21 cellular contexts compared by ENCODE assay signal in the genomic region with DNA sequence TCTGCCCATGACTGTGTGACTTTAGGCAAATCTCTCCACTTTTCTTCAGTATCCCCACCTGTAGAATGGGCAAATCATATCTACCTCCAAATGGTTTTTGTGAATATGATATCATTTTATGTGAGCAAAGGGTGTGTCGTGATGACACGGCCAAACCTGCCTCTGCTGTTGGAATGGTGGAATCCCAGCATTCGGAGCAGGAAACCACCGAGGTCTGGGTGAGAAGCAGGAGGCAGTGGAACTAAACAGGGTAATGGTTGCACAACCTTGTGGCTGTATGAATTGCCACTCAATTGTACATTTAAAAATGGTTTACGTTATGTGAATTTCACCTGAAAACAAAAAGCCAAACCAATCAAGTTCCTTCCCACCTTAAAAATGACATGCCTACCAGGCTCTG.
A peak's percentile ranks its signal among the peaks of the same experiment; 100 is the strongest.
DNase-seq lines count a peak whose midpoint lies in the region; ATAC-seq, FAIRE-seq and TF ChIP-seq lines count a peak whose summit lies in the region.
"Had no signal": no experiment of that assay in that cellular context is flagged by ENCODE, and none has a peak within 500 bp of the region (broad histone marks: within the 10 kb centered on the region; RNA-seq: fewer than 3 reads in every experiment).

No MANE protein-coding gene starts in this region.

- H3K27me3 ChIP-seq in bronchial epithelial cell (ENCODE audit: control insufficient read depth, insufficient read depth, low read length): peaks cover 3% of the 10 kb centered on the region
- peaks cover 0 to 13% of the 10 kb centered on the region in 2 experiments; a peak in 3 of 5 replicates for H3K27me3 ChIP-seq in HepG2 (ENCODE audit: control insufficient read depth in 1 of 2, insufficient read depth in 2 of 2, low read length in 2 of 2)
- H3K27me3 ChIP-seq in transverse colon: no peaks in the 10 kb centered on the region

- H3K36me3 Mint-ChIP-seq in T-helper 17 cell (ENCODE audit: low read depth): peaks cover 2% of the 10 kb centered on the region
- H3K36me3 Mint-ChIP-seq in mesothelial cell of epicardium: no peaks in the 10 kb centered on the region
- H3K36me3 Mint-ChIP-seq: natural killer cell treated with Interleukin-12 subunit alpha and Interleukin-12 subunit beta and Interleukin-15 and Interleukin-18, amount 100 ng/mL, for 72 hours had no signal

- FAIRE-seq in bronchial epithelial cell (lab: Jason Lieb, UNC) (no peak), HepG2 (lab: Jason Lieb, UNC) (no peak), GM19239 (lab: Jason Lieb, UNC) (no peak)

- POLR2A ChIA-PET in HepG2 (lab: Yijun Ruan, JAX): interaction anchor here (1.0 to 2.1 kb wide), 3 partner anchors 9 to 38 kb away, joined by 3 to 5 read pairs (median 3); no protein-coding TSS in a partner anchor

- no peak overlapping the region for H2AFZ ChIP-seq in HepG2 (ENCODE audit: low read length)

- H3K36me3 ChIP-seq in bronchial epithelial cell (ENCODE audit: control insufficient read depth, insufficient read depth, low read length) (no peaks in the 10 kb centered on the region), HepG2 (replicated peaks in 1 of 2; ENCODE audit: control insufficient read depth in 1 of 2, insufficient read depth in 2 of 2, low read length in 2 of 2) (no peaks in the 10 kb centered on the region), transverse colon (no peaks in the 10 kb centered on the region)
- H3K36me3 ChIP-seq: WERI-Rb-1 had no signal

- DNase-seq in Kasumi-1 (lab: John Stamatoyannopoulos, UW) (peak; percentile 54 to 61), bronchial epithelial cell (ENCODE audit: low read depth) (peak; percentile 56), HepG2 (ENCODE audit: low spot score) (no peak), transverse colon (no peak), T-helper 17 cell (no peak), GM19239 (ENCODE audit: insufficient read length, low spot score) (no peak), mesothelial cell of epicardium (ENCODE audit: low spot score in 2 of 2, unreplicated experiment in 2 of 2) (no peak)
- DNase-seq: activated CD4-positive, alpha-beta memory T cell treated with anti-CD3 and anti-CD28 coated beads, Interleukin-2, amount 10 ng/mL, durations not matched to agents 7 days and 5 days; activated naive CD4-positive, alpha-beta T cell treated with Interleukin-2 at 50 U/mL for 16 hours; activated T-cell treated with anti-CD3 and anti-CD28 coated beads, Interleukin-2, amount 50 U/mL, for 24 hours; anterior cingulate cortex; cerebellar nuclear complex; kidney glomerular epithelial cell; NCI-H1436; NCI-H524; stimulated activated CD4-positive, alpha-beta T cell treated with anti-CD3 and anti-CD28 coated beads, Interleukin-4, amount 100 ng/mL, for 24 hours; substantia nigra; WERI-Rb-1 had no signal

- TF ChIP-seq CTCF in bronchial epithelial cell (IDR thresholded peaks at IDR 0.05; ENCODE audit: insufficient read depth, low read length, severe bottlenecking) (no peak), HepG2 (CRISPR knock-in tag; IDR thresholded peaks at IDR 0.05) (no peak), transverse colon (IDR thresholded peaks at IDR 0.05) (no peak), mesothelial cell of epicardium (IDR thresholded peaks at IDR 0.05; ENCODE audit: unreplicated experiment) (no peak)

- no peak overlapping the region for H3K9ac ChIP-seq in HepG2 (ENCODE audit: insufficient read depth, low read depth, low read length)

- H3K4me1 Mint-ChIP-seq in T-helper 17 cell (peaks cover 2% of the 10 kb centered on the region), mesothelial cell of epicardium (peaks cover 23% of the 10 kb centered on the region)
- H3K4me1 Mint-ChIP-seq: activated CD4-positive, alpha-beta memory T cell treated with anti-CD3 and anti-CD28 coated beads, Interleukin-2, amount 10 ng/mL, durations not matched to agents 7 days and 5 days had no signal

- CTCF ChIA-PET in HepG2 (lab: Yijun Ruan, JAX; ENCODE audit: low intra/inter-chr PET ratio, low total read pairs): no interaction called here

- TF ChIP-seq POLR2A in HepG2 (IDR thresholded peaks at IDR 0.05; ENCODE audit: insufficient read depth in 1 of 2, low read depth in 2 of 2, low read length in 2 of 2): no peak
- TF ChIP-seq POLR2A in transverse colon (IDR thresholded peaks at IDR 0.05): no peak

- H3K27ac ChIP-seq in HepG2 (ENCODE audit: extremely low read length, insufficient read depth, low read length) (no peak overlapping the region), transverse colon (peak overlapping the region; percentile 39 to 58 (median 56))
- H3K27ac ChIP-seq: WERI-Rb-1 had no signal

- H3K4me2 ChIP-seq in HepG2 (ENCODE audit: low read depth, low read length): peak overlapping the region; percentile 67; the same call in 1 of the 2 replicates

- peaks cover 9% of the 10 kb centered on the region for H3K27me3 Mint-ChIP-seq in T-helper 17 cell
- H3K27me3 Mint-ChIP-seq in mesothelial cell of epicardium (ENCODE audit: low read depth): no peaks in the 10 kb centered on the region
- H3K27me3 Mint-ChIP-seq: activated CD4-positive, alpha-beta memory T cell treated with anti-CD3 and anti-CD28 coated beads, Interleukin-2, amount 10 ng/mL, durations not matched to agents 7 days and 5 days; activated T-cell treated with anti-CD3 and anti-CD28 coated beads, Interleukin-2, amount 50 U/mL, for 24 hours; natural killer cell treated with Interleukin-12 subunit alpha and Interleukin-12 subunit beta and Interleukin-15 and Interleukin-18, amount 100 ng/mL, for 72 hours had no signal

- H3K27ac Mint-ChIP-seq in T-helper 17 cell (no peak overlapping the region), mesothelial cell of epicardium (no peak overlapping the region)
- H3K27ac Mint-ChIP-seq: activated CD4-positive, alpha-beta memory T cell treated with anti-CD3 and anti-CD28 coated beads, Interleukin-2, amount 10 ng/mL, durations not matched to agents 7 days and 5 days; activated T-cell treated with anti-CD3 and anti-CD28 coated beads, Interleukin-2, amount 50 U/mL, for 24 hours; natural killer cell treated with Interleukin-12 subunit alpha and Interleukin-12 subunit beta and Interleukin-15 and Interleukin-18, amount 100 ng/mL, for 72 hours; T-helper 1 cell treated with Interleukin-12 subunit alpha and Interleukin-12 subunit beta and Interleukin-4 antibody, amounts not matched to agents 30 μg/mL and 1 μg/mL, for 36 hours had no signal

- ATAC-seq in HepG2 (no peak), T-helper 17 cell (no peak)
- ATAC-seq: natural killer cell treated with Interleukin-12 subunit alpha and Interleukin-12 subunit beta and Interleukin-15 and Interleukin-18, amount 100 ng/mL, for 72 hours had no signal

- no TSS peak for BruUV-seq in HepG2 (replicated peaks; lab: Mats Ljungman, UMichigan)

- no peak overlapping the region for H3K4me3 ChIP-seq in bronchial epithelial cell (ENCODE audit: low read depth, low read length)
- 0 out of 6 replicates have a peak overlapping the region, but pooled peaks of 1 of the 3 experiments have one; percentile 39 for H3K4me3 ChIP-seq in HepG2 (replicated peaks in 1 of 3; ENCODE audit: insufficient read depth in 1 of 3, low read depth in 2 of 3, low read length in 3 of 3)
- H3K4me3 ChIP-seq in transverse colon: no peak overlapping the region
- H3K4me3 ChIP-seq: smooth muscle cell had no signal

- H3K4me3 Mint-ChIP-seq in T-helper 17 cell (no peak overlapping the region), mesothelial cell of epicardium (no peak overlapping the region)
- H3K4me3 Mint-ChIP-seq: activated CD4-positive, alpha-beta memory T cell treated with anti-CD3 and anti-CD28 coated beads, Interleukin-2, amount 10 ng/mL, durations not matched to agents 7 days and 5 days; activated T-cell treated with anti-CD3 and anti-CD28 coated beads, Interleukin-2, amount 50 U/mL, for 24 hours; natural killer cell treated with Interleukin-12 subunit alpha and Interleukin-12 subunit beta and Interleukin-15 and Interleukin-18, amount 100 ng/mL, for 72 hours; T-helper 1 cell treated with Interleukin-12 subunit alpha and Interleukin-12 subunit beta and Interleukin-4 antibody, amounts not matched to agents 30 μg/mL and 1 μg/mL, for 36 hours had no signal

- peaks cover 38% of the 10 kb centered on the region for H3K4me1 ChIP-seq in HepG2 (ENCODE audit: insufficient read depth, low read length)
- H3K4me1 ChIP-seq in transverse colon: peaks cover 0 to 4% (median 0%) of the 10 kb centered on the region in 4 donors

- intact Hi-C loops in HepG2 (cut with micrococcal nuclease; ENCODE audit: unreplicated experiment) (loop anchor here (2.0 kb wide), 1 partner anchor 35 kb away; no protein-coding TSS in a partner anchor), transverse colon (cut with DNase I; ENCODE audit: low total_unique reads) (no loop called here)

- TF ChIP-seq EP300 in HepG2 (IDR thresholded peaks at IDR 0.05; ENCODE audit: low read depth in 2 of 2, low read length in 2 of 2) (no peak), HepG2 (CRISPR knock-in tag; IDR thresholded peaks at IDR 0.05; ENCODE audit: borderline replicate concordance) (no peak), transverse colon (IDR thresholded peaks at IDR 0.05; ENCODE audit: low read depth) (no peak)

- WGBS in HepG2 (ENCODE audit: low lambda C conversion rate): 67% methylated on average over 2 of the region's 5 CpGs
- WGBS in transverse colon (ENCODE audit: low coverage in 1 of 2), 2 donors: 67 to 90% methylated on average over 5 of the region's 5 CpGs

- TF ChIP-seq RAD21 in HepG2 (CRISPR knock-in tag; IDR thresholded peaks at IDR 0.05): no peak

- no peaks in the 10 kb centered on the region for H4K20me1 ChIP-seq in HepG2 (ENCODE audit: insufficient read depth, low read length)

- in situ Hi-C loops in HepG2 (cut with HindIII; ENCODE audit: extremely low pct_ligation_motif_present, low pct_unique_long_range_greater_than_20kb): no loop called here
- in situ Hi-C loops in transverse colon (cut with MboI; ENCODE audit: low pct_ligation_motif_present in 1 of 4, low pct_unique_long_range_greater_than_20kb in 1 of 4, low sequenced_read_pairs in 3 of 4): loop anchor here in 2 of 4 donors (25.0 kb wide), 1 partner anchor 250 kb away; no protein-coding TSS in a partner anchor

- H3K9me3 Mint-ChIP-seq in mesothelial cell of epicardium: no peaks in the 10 kb centered on the region
- H3K9me3 Mint-ChIP-seq: activated CD4-positive, alpha-beta memory T cell treated with anti-CD3 and anti-CD28 coated beads, Interleukin-2, amount 10 ng/mL, durations not matched to agents 7 days and 5 days; activated T-cell treated with anti-CD3 and anti-CD28 coated beads, Interleukin-2, amount 50 U/mL, for 24 hours; natural killer cell treated with Interleukin-12 subunit alpha and Interleukin-12 subunit beta and Interleukin-15 and Interleukin-18, amount 100 ng/mL, for 72 hours; T-helper 1 cell treated with Interleukin-12 subunit alpha and Interleukin-12 subunit beta and Interleukin-4 antibody, amounts not matched to agents 30 μg/mL and 1 μg/mL, for 36 hours had no signal

- H3K9me3 ChIP-seq in HepG2 (ENCODE audit: low read length) (no peaks in the 10 kb centered on the region), transverse colon (no peaks in the 10 kb centered on the region), T-helper 17 cell (ENCODE audit: control insufficient read depth, low read length, poor library complexity, severe bottlenecking) (no peaks in the 10 kb centered on the region)

- H3K79me2 ChIP-seq in HepG2 (ENCODE audit: insufficient read depth, low read length): no peaks in the 10 kb centered on the region

TF ChIP-seq in HepG2, 621 proteins besides CTCF, POLR2A, EP300 and RAD21 (continues in another document):
- TF ChIP-seq FOXO1 (CRISPR knock-in tag; IDR thresholded peaks at IDR 0.05) (no peak), GLI4 (CRISPR knock-in tag; IDR thresholded peaks at IDR 0.05; ENCODE audit: borderline replicate concordance) (no peak)

Comparison
In these comparisons a context has a peak if more than half of its experiments do, and no peak if none do; other contexts are left out.
1. DNase-seq: peak in Kasumi-1 (2 of 2) and bronchial epithelial cell (single experiment); none in HepG2 (single experiment), transverse colon (single experiment), T-helper 17 cell (0 of 3), GM19239 (single experiment) and mesothelial cell of epicardium (0 of 2).